8 cellular contexts compared by ENCODE assay signal in the genomic region with DNA sequence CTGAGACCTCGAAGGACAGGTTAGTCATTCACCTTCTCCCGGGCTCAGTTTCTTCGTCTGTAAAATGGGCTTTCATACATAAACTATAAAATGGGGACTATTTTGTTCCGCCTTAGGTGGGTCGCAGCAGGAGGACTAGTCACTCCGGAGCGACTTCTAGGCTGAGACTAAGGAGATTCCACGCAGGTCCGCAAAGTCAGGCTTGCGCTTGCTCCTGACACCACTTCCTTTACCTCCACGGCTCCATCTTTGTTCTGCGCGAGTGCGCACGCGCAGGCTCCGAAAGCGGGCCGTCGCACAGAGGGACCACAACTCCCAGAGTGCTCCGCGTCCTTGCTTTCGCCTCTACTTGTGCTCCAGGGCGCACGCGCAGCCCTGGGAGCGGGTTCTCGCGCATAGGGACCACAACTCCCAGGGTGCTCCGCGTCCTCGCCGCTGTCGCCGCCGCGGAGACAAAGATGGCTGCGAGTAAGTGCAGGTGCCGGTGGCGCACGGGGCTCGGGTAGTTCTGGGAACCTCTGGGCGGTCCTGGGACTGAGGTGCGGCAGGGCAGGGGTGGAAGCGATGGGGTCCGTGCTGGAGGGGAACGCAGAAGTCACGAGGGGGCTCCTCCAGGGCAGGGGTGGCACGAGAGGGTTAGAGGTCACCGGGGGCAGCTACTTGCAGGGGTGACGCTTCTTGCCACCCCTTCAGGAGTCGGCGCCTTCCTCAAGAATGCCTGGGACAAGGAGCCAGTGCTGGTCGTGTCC. TPM values are rescaled to one million over a fixed set of nuclear protein-coding genes. Genes with fewer than 3 reads are reported as not detected.
DNase-seq lines count a peak whose midpoint lies in the region; ATAC-seq and TF ChIP-seq lines count a peak whose summit lies in the region.

TSS of gene NDUFA3 (plus strand) at position 435 of the 749 bp plus-strand sequence. CDS start at position 459, 24 bp downstream.

- no peaks in the 10 kb centered on the region for H3K9me3 Mint-ChIP-seq in natural killer cell treated with Interleukin-12 subunit alpha and Interleukin-12 subunit beta and Interleukin-15 and Interleukin-18, amount 100 ng/mL, for 72 hours

- H3K27ac Mint-ChIP-seq in natural killer cell treated with Interleukin-12 subunit alpha and Interleukin-12 subunit beta and Interleukin-15 and Interleukin-18, amount 100 ng/mL, for 72 hours, result peak within 1 kb of the TSS; percentile 79 to 95

- no peaks in the 10 kb centered on the region for H3K27me3 ChIP-seq in H7 (ENCODE audit: control insufficient read depth, insufficient read depth, low read length)

- peaks cover 21 to 22% of the 10 kb centered on the region in 2 donors for H3K4me1 Mint-ChIP-seq in natural killer cell treated with Interleukin-12 subunit alpha and Interleukin-12 subunit beta and Interleukin-15 and Interleukin-18, amount 100 ng/mL, for 72 hours (ENCODE audit: low read depth in 2 of 2)

- H3K36me3 ChIP-seq in H7 (replicated peaks; ENCODE audit: control insufficient read depth, insufficient read depth, low read length), result peaks cover 14% of the 10 kb centered on the region

- peaks cover 10% of the 10 kb centered on the region for H3K36me3 Mint-ChIP-seq in natural killer cell treated with Interleukin-12 subunit alpha and Interleukin-12 subunit beta and Interleukin-15 and Interleukin-18, amount 100 ng/mL, for 72 hours

- no peak for TF ChIP-seq CTCF in fibroblast of pulmonary artery (IDR thresholded peaks at IDR 0.05; ENCODE audit: low read length, missing control alignments)

- ATAC-seq in natural killer cell treated with Interleukin-12 subunit alpha and Interleukin-12 subunit beta and Interleukin-15 and Interleukin-18, amount 100 ng/mL, for 72 hours, result peak; percentile 100
- ATAC-seq in stimulated activated naive CD8-positive, alpha-beta T cell treated with anti-CD3 and anti-CD28 coated beads, Interleukin-15, Interleukin-2, amounts not matched to agents 100 U/mL and 50 U/mL, for 24 hours, result peak; percentile 98

- peak within 1 kb of the TSS; percentile 90 for H3K4me3 Mint-ChIP-seq in natural killer cell treated with Interleukin-12 subunit alpha and Interleukin-12 subunit beta and Interleukin-15 and Interleukin-18, amount 100 ng/mL, for 72 hours

- no peaks in the 10 kb centered on the region for H3K27me3 Mint-ChIP-seq in natural killer cell treated with Interleukin-12 subunit alpha and Interleukin-12 subunit beta and Interleukin-15 and Interleukin-18, amount 100 ng/mL, for 72 hours

- H3K4me3 ChIP-seq in H7 (ENCODE audit: insufficient read depth, low read depth, low read length), result peak within 1 kb of the TSS; percentile 99
- H3K4me3 ChIP-seq in fibroblast of pulmonary artery (replicated peaks; ENCODE audit: low read depth, low read length), result peak within 1 kb of the TSS; percentile 99

- peak; percentile 98 for DNase-seq in ELF-1 (ENCODE audit: low read depth, low spot score)
- DNase-seq in H7, result peak; percentile 100
- DNase-seq in M059J (ENCODE audit: low read depth), result peak; percentile 98
- DNase-seq in SHP77 (lab: John Stamatoyannopoulos, UW), result peak; percentile 97 to 98
- peak; percentile 96 for DNase-seq in activated effector memory CD4-positive, alpha-beta T cell treated with Interleukin-2 at 50 U/mL for 16 hours
- DNase-seq in fibroblast of pulmonary artery (ENCODE audit: low read depth), result peak; percentile 99
- peak; percentile 99 for DNase-seq in natural killer cell treated with Interleukin-12 subunit alpha and Interleukin-12 subunit beta and Interleukin-15 and Interleukin-18, amount 100 ng/mL, for 72 hours (ENCODE audit: low spot score)
- peak; percentile 97 for DNase-seq in stimulated activated naive CD8-positive, alpha-beta T cell treated with anti-CD3 and anti-CD28 coated beads, Interleukin-15, Interleukin-2, amounts not matched to agents 100 U/mL and 50 U/mL, for 24 hours

RNA-seq across cellular contexts. Expression of gene NDUFA3, which starts in this region (rescaled TPM):
- total RNA-seq in H7 (2014; rRNA removed; shearing (Covaris generic)), result 111 and 113 TPM in 2 replicates
- total RNA-seq in M059J (2014; rRNA removed; shearing (Covaris generic)), result 38.5 and 51.0 TPM in 2 replicates
- 10 to 100 TPM; 70.7 to 78.5 TPM for total RNA-seq in natural killer cell treated with Interleukin-12 subunit alpha and Interleukin-12 subunit beta and Interleukin-15 and Interleukin-18, amount 100 ng/mL, for 72 hours

Comparison
In these comparisons a context has a peak if more than half of its experiments do, and no peak if none do; other contexts are left out.
1. Peak in every context shown above with its lines: DNase-seq, ATAC-seq and H3K4me3 ChIP-seq.